9 cellular contexts compared by ENCODE assay signal in the genomic region with DNA sequence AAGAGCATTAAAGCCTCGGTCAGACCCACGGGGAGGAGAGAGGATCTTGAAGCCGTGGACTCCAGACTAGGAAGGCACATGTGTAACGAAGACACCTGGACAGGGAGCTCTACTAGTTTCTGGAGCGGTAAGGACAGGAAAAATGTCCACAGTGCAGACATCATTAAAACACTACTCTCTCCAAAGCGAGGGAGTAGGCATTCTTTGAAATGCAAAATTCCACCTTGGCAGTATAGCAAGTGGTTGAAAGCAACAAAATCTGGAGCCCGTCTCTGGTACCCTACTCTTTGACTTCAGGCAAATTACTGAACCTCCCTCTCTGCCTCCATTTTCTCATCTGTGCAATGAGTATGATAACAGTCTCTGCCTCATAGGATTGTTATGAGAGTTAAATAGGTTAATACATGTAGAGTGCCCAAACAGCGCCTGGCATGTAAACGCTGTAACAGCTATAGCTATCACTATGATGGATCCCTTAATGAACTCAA. TPM values are rescaled to one million over a fixed set of nuclear protein-coding genes. Genes with fewer than 3 reads are reported as not detected.
DNase-seq lines count a peak whose midpoint lies in the region; ATAC-seq and TF ChIP-seq lines count a peak whose summit lies in the region.
"Had no signal": no experiment of that assay in that cellular context is flagged by ENCODE, and none has a peak within 500 bp of the region (broad histone marks: within the 10 kb centered on the region; RNA-seq: fewer than 3 reads in every experiment).

No MANE protein-coding gene starts in this region.

- peaks cover 23% of the 10 kb centered on the region for H3K4me1 Mint-ChIP-seq in GM23338
- peaks cover 12% of the 10 kb centered on the region for H3K4me1 Mint-ChIP-seq in activated CD8-positive, alpha-beta T cell treated with anti-CD3 and anti-CD28 coated beads, Interleukin-2, amount 10 ng/mL, durations not matched to agents 7 days and 5 days (ENCODE audit: low read depth)

- peak overlapping the region; percentile 82 for H3K4me3 Mint-ChIP-seq in GM23338
- peak overlapping the region; percentile 63 for H3K4me3 Mint-ChIP-seq in activated CD8-positive, alpha-beta T cell treated with anti-CD3 and anti-CD28 coated beads, Interleukin-2, amount 10 ng/mL, durations not matched to agents 7 days and 5 days

- H3K9me2 ChIP-seq in GM23338 (ENCODE audit: insufficient read depth) = no peaks in the 10 kb centered on the region

- no peaks in the 10 kb centered on the region for H3K9me3 Mint-ChIP-seq in GM23338
- H3K9me3 Mint-ChIP-seq in activated CD8-positive, alpha-beta T cell treated with anti-CD3 and anti-CD28 coated beads, Interleukin-2, amount 10 ng/mL, durations not matched to agents 7 days and 5 days (ENCODE audit: insufficient read depth) = no peaks in the 10 kb centered on the region

- DNase-seq in GM23338 (ENCODE audit: low spot score) = no peak
- DNase-seq in activated CD8-positive, alpha-beta T cell treated with anti-CD3 and anti-CD28 coated beads, Interleukin-2, amount 10 ng/mL, durations not matched to agents 7 days and 5 days = no peak
- no peak for DNase-seq in H4 (ENCODE audit: low spot score)
- DNase-seq: SIG-M5 had no signal

- no peaks in the 10 kb centered on the region for H3F3A ChIP-seq in GM23338 (replicated peaks; ENCODE audit: low read depth)

- ATAC-seq in GM23338 (peak; percentile 4; the same call in 2 of the 3 replicates), GM21737 (IDR thresholded peaks at IDR 0.05; ENCODE audit: unreplicated experiment) (no peak)
- ATAC-seq in activated CD8-positive, alpha-beta T cell treated with anti-CD3 and anti-CD28 coated beads, Interleukin-2, amount 10 ng/mL, durations not matched to agents 7 days and 5 days = no peak
- ATAC-seq in activated CD4-positive, CD25-positive, alpha-beta regulatory T cell treated with anti-CD3 and anti-CD28 coated beads, Interleukin-2, amount 50 U/mL, for 24 hours = no peak

- POLR2A ChIA-PET in activated CD8-positive, alpha-beta T cell treated with anti-CD3 and anti-CD28 coated beads, Interleukin-2, amount 10 ng/mL, durations not matched to agents 7 days and 5 days (lab: Charles Lee) = no interaction called here

- H3K4me3 ChIP-seq in GM23338 (peak overlapping the region; percentile 78), iPS-15b (ENCODE audit: low read depth, low read length) (peak overlapping the region; percentile 79), skin epidermis (peak overlapping the region in 6 of 7 experiments; percentile 17 to 29 (median 24))

- no peak for TF ChIP-seq CTCF in GM23338 (conservative IDR thresholded peaks at IDR 0.05; ENCODE audit: low read depth in 2 of 2)

- H3K36me3 ChIP-seq in GM23338 (ENCODE audit: insufficient read depth) (no peaks in the 10 kb centered on the region), iPS-15b (ENCODE audit: control insufficient read depth, insufficient read depth, low read length) (no peaks in the 10 kb centered on the region)

- H3K27me3 ChIP-seq in GM23338 (ENCODE audit: insufficient read depth) (no peaks in the 10 kb centered on the region), iPS-15b (ENCODE audit: control insufficient read depth, insufficient read depth, low read length) (peaks cover 6% of the 10 kb centered on the region)

- H3K27ac ChIP-seq in GM23338 (ENCODE audit: low read depth) (no peak overlapping the region), skin epidermis (no peak overlapping the region)

- H3K4me1 ChIP-seq in GM23338 (ENCODE audit: insufficient read depth) (peaks cover 21% of the 10 kb centered on the region; the same call in 1 of the 2 replicates), iPS-15b (ENCODE audit: control insufficient read depth, insufficient read depth, low read length) (peaks cover 3% of the 10 kb centered on the region)

- H4K20me1 ChIP-seq in GM23338 (replicated peaks; ENCODE audit: insufficient read depth) = no peaks in the 10 kb centered on the region

- H3K9ac ChIP-seq in iPS-15b (ENCODE audit: low read depth, low read length) = no peak overlapping the region

- peak overlapping the region; percentile 82 for H3K4me2 ChIP-seq in GM23338

- H2AFZ ChIP-seq in GM23338 = peak overlapping the region; percentile 39

- no peaks in the 10 kb centered on the region for H3K9me3 ChIP-seq in iPS-15b (ENCODE audit: control insufficient read depth, insufficient read depth, low read length)

- no peaks in the 10 kb centered on the region for H3K79me2 ChIP-seq in GM23338 (replicated peaks; ENCODE audit: insufficient read depth)

- peaks cover 11% of the 10 kb centered on the region; the same call in 1 of the 3 replicates for H3K36me3 Mint-ChIP-seq in GM23338 (ENCODE audit: low read depth)
- H3K36me3 Mint-ChIP-seq in activated CD8-positive, alpha-beta T cell treated with anti-CD3 and anti-CD28 coated beads, Interleukin-2, amount 10 ng/mL, durations not matched to agents 7 days and 5 days (ENCODE audit: low read depth) = no peaks in the 10 kb centered on the region

- H3K27ac Mint-ChIP-seq in GM23338 = peak overlapping the region; percentile 84
- H3K27ac Mint-ChIP-seq in activated CD8-positive, alpha-beta T cell treated with anti-CD3 and anti-CD28 coated beads, Interleukin-2, amount 10 ng/mL, durations not matched to agents 7 days and 5 days = no peak overlapping the region

- CTCF ChIA-PET in activated CD8-positive, alpha-beta T cell treated with anti-CD3 and anti-CD28 coated beads, Interleukin-2, amount 10 ng/mL, durations not matched to agents 7 days and 5 days (lab: Charles Lee) = interaction anchor here (0.7 to 3.5 kb wide), 21 partner anchors 8 to 197 kb away, joined by 3 to 28 read pairs (median 5); a partner anchor contains a TSS

- peaks cover 4% of the 10 kb centered on the region for H3K27me3 Mint-ChIP-seq in GM23338 (ENCODE audit: insufficient read depth, low read depth, poor library complexity)
- H3K27me3 Mint-ChIP-seq in activated CD8-positive, alpha-beta T cell treated with anti-CD3 and anti-CD28 coated beads, Interleukin-2, amount 10 ng/mL, durations not matched to agents 7 days and 5 days (ENCODE audit: low read depth) = peaks cover 14% of the 10 kb centered on the region

RNA-seq across cellular contexts. Expression of a gene that starts 0.4 kb away (rescaled TPM):
- 18.8 and 22.0 TPM in 2 replicates for total RNA-seq in GM23338 (2014; rRNA removed; shearing (Covaris generic))
- polyA plus RNA-seq in GM23338 (2016; fragmentation: Nextera tagmentation; extraction: Ambion mirVana) = 36.0 and 39.9 TPM in 2 replicates
- total RNA-seq in activated CD8-positive, alpha-beta T cell treated with anti-CD3 and anti-CD28 coated beads, Interleukin-2, amount 10 ng/mL, durations not matched to agents 7 days and 5 days = not detected
- total RNA-seq in H4 (2014; rRNA removed; shearing (Covaris generic)) = not detected in 2 replicates
- total RNA-seq: bronchial epithelial cell had no signal

RNA-seq across cellular contexts. Expression of a gene that starts 11.0 kb away (rescaled TPM):
- not detected in 2 replicates for total RNA-seq in GM23338 (2014; rRNA removed; shearing (Covaris generic))
- 0.14 and 0.31 TPM in 2 replicates for polyA plus RNA-seq in GM23338 (2016; fragmentation: Nextera tagmentation; extraction: Ambion mirVana)
- total RNA-seq in activated CD8-positive, alpha-beta T cell treated with anti-CD3 and anti-CD28 coated beads, Interleukin-2, amount 10 ng/mL, durations not matched to agents 7 days and 5 days = not detected
- total RNA-seq in H4 (2014; rRNA removed; shearing (Covaris generic)) = not detected in 2 replicates
- total RNA-seq: bronchial epithelial cell had no signal

Comparison
In these comparisons a context has a peak if more than half of its experiments do, and no peak if none do; other contexts are left out.
1. H3K4me3 ChIP-seq: peak in every context shown above with its lines; median percentile 79 in iPS-15b; 78 in GM23338; 24 in skin epidermis.
2. RNA of a gene that starts 0.4 kb away (total RNA-seq): 18.8 to 22.0 TPM in GM23338; not detected in activated CD8-positive, alpha-beta T cell treated with anti-CD3 and anti-CD28 coated beads, Interleukin-2, amount 10 ng/mL, durations not matched to agents 7 days and 5 days and not detected in H4; every median in the first group is over 10 times any median in the second.